25 cellular contexts compared by ENCODE assay signal in the genomic region with DNA sequence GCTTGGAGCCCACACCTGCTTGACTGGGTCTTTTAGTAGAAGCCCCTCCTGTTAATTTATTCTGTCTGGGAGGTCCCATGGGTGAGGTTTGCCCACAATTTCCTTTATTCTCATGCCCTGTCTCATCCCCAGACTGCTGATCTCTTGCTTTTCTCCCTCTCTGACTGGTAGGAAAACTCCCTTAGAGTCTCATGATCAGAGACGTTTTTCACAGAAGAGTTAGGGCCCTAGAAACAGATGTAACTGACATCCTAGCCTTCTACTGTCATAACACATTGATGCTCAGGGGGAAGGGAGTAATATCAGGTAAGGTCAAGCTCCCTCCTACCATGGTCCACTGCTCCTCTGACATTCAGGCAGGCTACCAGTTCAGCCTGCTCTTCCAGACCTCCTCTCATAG. TPM values are rescaled to one million over a fixed set of nuclear protein-coding genes. Genes with fewer than 3 reads are reported as not detected.
DNase-seq lines count a peak whose midpoint lies in the region; ATAC-seq, FAIRE-seq and TF ChIP-seq lines count a peak whose summit lies in the region.
"Had no signal": no experiment of that assay in that cellular context is flagged by ENCODE, and none has a peak within 500 bp of the region (broad histone marks: within the 10 kb centered on the region; RNA-seq: fewer than 3 reads in every experiment).

No MANE protein-coding gene starts in this region.

- ATAC-seq in DND-41 (ENCODE audit: insufficient read depth, low read depth) (peak; percentile 77), GM21360 (IDR thresholded peaks at IDR 0.05; ENCODE audit: unreplicated experiment) (peak; percentile 59), HG02973 (IDR thresholded peaks at IDR 0.05; ENCODE audit: unreplicated experiment) (peak; percentile 61), HG03571 (IDR thresholded peaks at IDR 0.05; ENCODE audit: unreplicated experiment) (peak; percentile 35)
- ATAC-seq: A549; activated CD8-positive, alpha-beta T cell treated with anti-CD3 and anti-CD28 coated beads for 36 hours; HepG2; PC-3; T-helper 17 cell; WTC11 had no signal

- WGBS in mesendoderm (ENCODE audit: extremely low coverage, insufficient coverage, low lambda C conversion rate): no CpG with 5 or more reads among the region's 1 CpG
- 46 to 56% (median 50%) methylated on average over 1 of the region's 1 CpG for WGBS in small intestine, 3 donors

- no peak overlapping the region for H4K5ac ChIP-seq in mesendoderm (ENCODE audit: low read length)

- H3K27ac ChIP-seq in DND-41 (ENCODE audit: low read length) (peak overlapping the region; percentile 35; the same call in 1 of the 2 replicates), OCI-LY7 (ENCODE audit: low read depth, low read length, poor library complexity, severe bottlenecking) (no peak overlapping the region), mesendoderm (ENCODE audit: low read depth, low read length) (no peak overlapping the region), small intestine (ENCODE audit: low read depth in 1 of 2, low read length in 1 of 2) (no peak overlapping the region)
- H3K27ac ChIP-seq: A549, epithelial cell of prostate, testis had no signal

- no peak overlapping the region for H3K18ac ChIP-seq in mesendoderm (ENCODE audit: low read length)

- no peak overlapping the region for H2AK5ac ChIP-seq in mesendoderm (ENCODE audit: low read length)

- TF ChIP-seq CTCF in DND-41 (IDR thresholded peaks at IDR 0.05; ENCODE audit: borderline replicate concordance, extremely low read depth, low read length, poor library complexity, severe bottlenecking): no peak
- no peak for TF ChIP-seq CTCF in OCI-LY7 (conservative IDR thresholded peaks at IDR 0.05; ENCODE audit: low read length)

- intact Hi-C loops in OCI-LY7 (cut with micrococcal nuclease; ENCODE audit: unreplicated experiment): no loop called here

- CTCF ChIA-PET in OCI-LY7 (lab: Charles Lee; ENCODE audit: unreplicated experiment): no interaction called here

- no peak overlapping the region for H3K56ac ChIP-seq in mesendoderm (ENCODE audit: low read length)

- DNase-seq in DND-41: peak; percentile 19
- no peak for DNase-seq in activated T-cell treated with anti-CD3 and anti-CD28 coated beads, Interleukin-2, amount 50 U/mL, for 1 hour
- no peak for DNase-seq in OCI-LY7 (ENCODE audit: low spot score)
- no peak for DNase-seq in mesendoderm
- DNase-seq in small intestine: no peak
- DNase-seq: activated CD8-positive, alpha-beta T cell treated with anti-CD3 and anti-CD28 coated beads for 36 hours; foreskin melanocyte; kidney; NCI-H774; PC-3; SIG-M5; stimulated activated CD4-positive, alpha-beta T cell treated with anti-CD3 and anti-CD28 coated beads, Interleukin-4, amount 100 ng/mL, for 24 hours; T-helper 17 cell; testis had no signal

- FAIRE-seq in small intestine (lab: Jason Lieb, UNC): no peak
- FAIRE-seq: A549, HepG2, kidney had no signal

- H3K9me3 ChIP-seq in DND-41 (ENCODE audit: insufficient read depth, low read length, severe bottlenecking) (no peaks in the 10 kb centered on the region), OCI-LY7 (ENCODE audit: low read length) (no peaks in the 10 kb centered on the region), small intestine (ENCODE audit: control insufficient read depth, low read depth) (no peaks in the 10 kb centered on the region)
- H3K9me3 ChIP-seq: A549, testis had no signal

- H2BK15ac ChIP-seq in mesendoderm (replicated peaks; ENCODE audit: low read depth): no peak overlapping the region

- H2AFZ ChIP-seq in DND-41 (ENCODE audit: low read depth, low read length) (peak overlapping the region; percentile 24; the same call in 1 of the 2 replicates), OCI-LY7 (ENCODE audit: low read length) (no peak overlapping the region)

- POLR2A ChIA-PET in OCI-LY7 (lab: Charles Lee): no interaction called here

- no peaks in the 10 kb centered on the region for H3K79me1 ChIP-seq in mesendoderm (ENCODE audit: low read length)

- H3K36me3 ChIP-seq in DND-41 (ENCODE audit: insufficient read depth, low read length) (no peaks in the 10 kb centered on the region), OCI-LY7 (ENCODE audit: insufficient read depth, low read length) (no peaks in the 10 kb centered on the region), mesendoderm (ENCODE audit: control insufficient read depth, insufficient read depth, low read length) (no peaks in the 10 kb centered on the region), small intestine (ENCODE audit: control insufficient read depth in 2 of 2, insufficient read depth in 2 of 2, low read length in 2 of 2) (no peaks in the 10 kb centered on the region)

- H4K20me1 ChIP-seq in DND-41 (ENCODE audit: insufficient read depth, low read length): no peaks in the 10 kb centered on the region
- no peaks in the 10 kb centered on the region for H4K20me1 ChIP-seq in OCI-LY7 (ENCODE audit: insufficient read depth, low read length)

- BruUV-seq in OCI-LY7 (replicated peaks; lab: Mats Ljungman, UMichigan): no TSS peak

- no peak overlapping the region for H2BK5ac ChIP-seq in mesendoderm (ENCODE audit: low read length)

- H3K9me2 ChIP-seq in OCI-LY7 (ENCODE audit: insufficient read depth, low read length): no peaks in the 10 kb centered on the region

- H3K23ac ChIP-seq in mesendoderm (ENCODE audit: low read length): no peak overlapping the region

- H3K4me2 ChIP-seq in DND-41 (ENCODE audit: insufficient read depth, low read length) (no peak overlapping the region), OCI-LY7 (ENCODE audit: low read length) (no peak overlapping the region), mesendoderm (ENCODE audit: low read length) (no peak overlapping the region)
- H3K4me2 ChIP-seq: A549 had no signal

- H3K9ac ChIP-seq in DND-41 (ENCODE audit: low read depth, low read length) (no peak overlapping the region), mesendoderm (ENCODE audit: low read length) (no peak overlapping the region)

- H3K4ac ChIP-seq in mesendoderm (ENCODE audit: low read depth, low read length): no peak overlapping the region

- no peaks in the 10 kb centered on the region for H3K79me2 ChIP-seq in DND-41 (ENCODE audit: insufficient read depth, low read length)
- H3K79me2 ChIP-seq in OCI-LY7 (ENCODE audit: insufficient read depth, low read depth, low read length): no peaks in the 10 kb centered on the region
- H3K79me2 ChIP-seq in mesendoderm (ENCODE audit: control insufficient read depth, insufficient read depth, low read length): no peaks in the 10 kb centered on the region

- H2BK120ac ChIP-seq in mesendoderm (ENCODE audit: low read depth, low read length): no peak overlapping the region

- H3K4me3 ChIP-seq in DND-41 (ENCODE audit: low read depth in 1 of 2, low read length in 2 of 2) (no peak overlapping the region), OCI-LY7 (ENCODE audit: low read depth, low read length, poor library complexity, severe bottlenecking) (no peak overlapping the region), mesendoderm (ENCODE audit: low read length) (no peak overlapping the region), small intestine (ENCODE audit: low read depth in 1 of 2, low read length in 2 of 2) (no peak overlapping the region)
- H3K4me3 ChIP-seq: A549, testis had no signal

- H3K4me1 ChIP-seq in DND-41 (ENCODE audit: insufficient read depth, low read length) (peaks cover 18% of the 10 kb centered on the region), OCI-LY7 (ENCODE audit: insufficient read depth, low read length, poor library complexity, severe bottlenecking) (no peaks in the 10 kb centered on the region), mesendoderm (ENCODE audit: control insufficient read depth, low read depth, low read length) (no peaks in the 10 kb centered on the region), small intestine (ENCODE audit: control insufficient read depth in 2 of 2, insufficient read depth in 1 of 2, low read depth in 1 of 2, low read length in 1 of 2) (peaks cover 0 to 2% of the 10 kb centered on the region in 2 donors)
- H3K4me1 ChIP-seq: A549, testis had no signal

- H3K27me3 ChIP-seq in DND-41 (ENCODE audit: insufficient read depth, low read length, poor library complexity) (no peaks in the 10 kb centered on the region), mesendoderm (ENCODE audit: insufficient read depth, low read length, poor library complexity) (no peaks in the 10 kb centered on the region), small intestine (ENCODE audit: control insufficient read depth in 2 of 2, insufficient read depth in 2 of 2, low read length in 2 of 2) (no peaks in the 10 kb centered on the region)
- H3K27me3 ChIP-seq: testis had no signal

- no peak overlapping the region for H4K8ac ChIP-seq in mesendoderm (ENCODE audit: low read depth, low read length)

RNA-seq across cellular contexts. Expression of a gene that starts 43.7 kb away (rescaled TPM):
- 3.4 and 4.4 TPM in 2 replicates for total RNA-seq in OCI-LY7 (2014; rRNA removed; shearing (Covaris generic))
- 6.3 and 7.2 TPM in 2 replicates for total RNA-seq in OCI-LY7 (2022)
- polyA plus RNA-seq in mesendoderm (2013, experiment 1 of 2): 28.2 TPM
- polyA plus RNA-seq in mesendoderm (2013, experiment 2 of 2): 29.0 TPM
- polyA plus RNA-seq in small intestine: 10 to 100 TPM; 26.8 to 39.6 (median 33.0) TPM

RNA-seq across cellular contexts. Expression of a gene that starts 52.4 kb away (rescaled TPM):
- not detected in 2 replicates for total RNA-seq in OCI-LY7 (2014; rRNA removed; shearing (Covaris generic))
- not detected in 2 replicates for total RNA-seq in OCI-LY7 (2022)
- polyA plus RNA-seq in mesendoderm (2013, experiment 1 of 2): not detected
- polyA plus RNA-seq in mesendoderm (2013, experiment 2 of 2): not detected
- polyA plus RNA-seq in small intestine: not detected
- total RNA-seq: activated CD8-positive, alpha-beta T cell treated with anti-CD3 and anti-CD28 coated beads for 36 hours; activated T-helper 2 cell treated with anti-CD3 and anti-CD28 coated beads, Interferon-gamma antibody, Interleukin-2, Interleukin-4, amounts not matched to agents 10 μg/mL and 5 μg/mL and 100 μg/mL, durations not matched to agents 14 hours and 24 hours and 36 hours; HepG2; kidney; MCF 10A; mesenteric fat pad; posterior vena cava; T-helper 17 cell; WTC11 had no signal
- polyA plus RNA-seq: HepG2 had no signal
